29 cellular contexts compared by ENCODE assay signal in genomic region chr14:48731260-48731659, GRCh38.
"Had no signal": no experiment of that assay in that cellular context is flagged by ENCODE, and none has a peak within 500 bp of the region (broad histone marks: within the 10 kb centered on the region; RNA-seq: fewer than 3 reads in every experiment).

No MANE protein-coding gene starts in this region.

- H3K9ac ChIP-seq: KMS-11 had no signal

- H3K4me3 ChIP-seq: adrenal gland, body of pancreas, cardiac muscle cell, Peyer's patch, SJCRH30 had no signal

- H3K4me2 ChIP-seq: KMS-11 had no signal

- H3K27me3 ChIP-seq: adrenal gland, body of pancreas, cardiac muscle cell, Peyer's patch, SJCRH30 had no signal

- H3K9me3 ChIP-seq: SJCRH30 had no signal

- H3K4me1 ChIP-seq: adrenal gland, body of pancreas, Peyer's patch had no signal

- H3K27ac ChIP-seq: adrenal gland, body of pancreas, cardiac muscle cell, KMS-11, Peyer's patch, RWPE1, SJCRH30 had no signal

- ATAC-seq: activated CD8-positive, alpha-beta T cell treated with anti-CD3 and anti-CD28 coated beads, Interleukin-2, amount 10 ng/mL, durations not matched to agents 7 days and 5 days; body of pancreas; WTC11 had no signal

- DNase-seq: activated CD4-positive, alpha-beta T cell treated with anti-CD3 and anti-CD28 coated beads for 48 hours; activated CD4-positive, alpha-beta T cell treated with anti-CD3 and anti-CD28 coated beads, Interleukin-2, amount 50 U/mL, for 4 hours; activated CD4-positive, CD25-positive, alpha-beta regulatory T cell treated with anti-CD3 and anti-CD28 coated beads, Interleukin-2, amount 50 U/mL, for 72 hours; activated CD8-positive, alpha-beta memory T cell treated with anti-CD3 and anti-CD28 coated beads, Interleukin-2, amount 50 U/mL, for 48 hours; activated CD8-positive, alpha-beta T cell treated with anti-CD3 and anti-CD28 coated beads, Interleukin-2, amount 10 ng/mL, durations not matched to agents 7 days and 5 days; activated naive CD4-positive, alpha-beta T cell treated with anti-CD3 and anti-CD28 coated beads, Interleukin-2, amount 50 U/mL, for 16 hours; activated naive CD8-positive, alpha-beta T cell treated with anti-CD3 and anti-CD28 coated beads, Interleukin-2, amount 10 ng/mL, durations not matched to agents 7 days and 5 days; activated T-cell treated with anti-CD3 and anti-CD28 coated beads, Interleukin-2, amount 50 U/mL, for 1 hour; adrenal gland; aorta; body of pancreas; cerebellar nuclear complex; MM.1S; NCI-H1105 treated with DMSO at 0.1 percent for 48 hours; NCI-H1436 treated with DMSO at 0.1 percent for 48 hours; NCI-H187; NCI-H2081; NCI-H2171; NCI-H2227 treated with DMSO at 0.1 percent for 48 hours; NCI-H526; NK-92 treated with Interleukin-12 subunit alpha and Interleukin-12 subunit beta, amount 100 ng/mL, for 24 hours; OCI-M1; Peyer's patch; Right ventricle myocardium superior; SJCRH30 had no signal

- H3K36me3 ChIP-seq: adrenal gland, cardiac muscle cell, Peyer's patch, SJCRH30 had no signal
